In genomic region chr9:90019596-90019995, GRCh38 we compare ENCODE assay signal across 20 cellular contexts.
"Had no signal": no experiment of that assay in that cellular context is flagged by ENCODE, and none has a peak within 500 bp of the region (broad histone marks: within the 10 kb centered on the region; RNA-seq: fewer than 3 reads in every experiment).

No MANE protein-coding gene starts in this region.

- H3K4me2 ChIP-seq: smooth muscle cell had no signal

- H3K27ac ChIP-seq: dorsolateral prefrontal cortex, neutrophil, pancreas, testis had no signal

- DNase-seq: dorsolateral prefrontal cortex; effector CD4-positive, alpha-beta T cell; hypothalamus; immature natural killer cell; islet precursor cell; left colon; mucosa of descending colon; naive thymus-derived CD8-positive, alpha-beta T cell; pancreas; retina; stimulated activated CD4-positive, alpha-beta T cell treated with anti-CD3 and anti-CD28 coated beads, Interleukin-2, amount 100 ng/mL, for 24 hours; stimulated activated CD4-positive, alpha-beta T cell treated with anti-CD3 and anti-CD28 coated beads, Interleukin-4, amount 100 ng/mL, for 24 hours; stimulated activated naive CD8-positive, alpha-beta T cell treated with anti-CD3 and anti-CD28 coated beads, Interleukin-15, Interleukin-2, amounts not matched to agents 100 U/mL and 50 U/mL, for 24 hours; substantia nigra; testis; tibial artery had no signal

- H3K4me1 ChIP-seq: testis had no signal

- ATAC-seq: left colon; mucosa of descending colon; naive thymus-derived CD8-positive, alpha-beta T cell; stimulated activated memory B cell treated with anti-CD40 and anti-IgM and Interleukin-4, amounts not matched to agents 10 μg/mL and 1 μg/mL and 100 μg/mL, for 72 hours; stimulated activated naive CD8-positive, alpha-beta T cell treated with anti-CD3 and anti-CD28 coated beads, Interleukin-15, Interleukin-2, amounts not matched to agents 100 U/mL and 50 U/mL, for 24 hours had no signal

- H3K27me3 ChIP-seq: pancreas, testis, tibial artery had no signal

- H3K9me3 ChIP-seq: mucosa of descending colon, neutrophil, pancreas, testis, tibial artery had no signal

- H3K4me3 ChIP-seq: dorsolateral prefrontal cortex, lung, mucosa of descending colon, pancreas, smooth muscle cell, testis, tibial artery had no signal

- H3K36me3 ChIP-seq: neutrophil, pancreas, tibial artery had no signal
